8 cellular contexts compared by ENCODE assay signal in the genomic region with DNA sequence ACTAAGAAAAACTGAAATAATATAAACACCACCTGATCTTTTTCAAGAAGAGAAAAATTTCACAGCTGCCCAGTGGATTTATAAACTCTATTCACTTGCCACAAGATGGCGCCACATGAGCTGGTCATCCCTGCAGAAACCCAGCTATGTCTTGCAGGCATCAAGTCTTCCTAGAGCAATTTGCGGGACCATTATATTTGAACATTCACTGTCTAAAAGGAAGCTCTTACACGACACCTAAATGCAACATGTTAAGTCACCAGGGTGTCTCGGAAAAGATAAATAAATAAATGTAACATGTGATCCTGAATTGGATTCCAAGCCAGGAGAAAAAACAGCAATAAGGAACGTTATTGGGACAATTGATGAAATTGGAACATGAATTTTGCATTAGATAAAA. TPM values are rescaled to one million over a fixed set of nuclear protein-coding genes. Genes with fewer than 3 reads are reported as not detected.
DNase-seq lines count a peak whose midpoint lies in the region; ATAC-seq and TF ChIP-seq lines count a peak whose summit lies in the region.

No MANE protein-coding gene starts in this region.

- peak overlapping the region; percentile 79 for H3K27ac ChIP-seq in VCaP

- H3K36me3 ChIP-seq in kidney epithelial cell (ENCODE audit: control insufficient read depth, insufficient read depth, low read length): no peaks in the 10 kb centered on the region

- H3K4me3 ChIP-seq in kidney epithelial cell (ENCODE audit: low read depth, low read length): no peak overlapping the region

- no peaks in the 10 kb centered on the region for H3K27me3 ChIP-seq in kidney epithelial cell (ENCODE audit: control insufficient read depth, insufficient read depth, low read length)

- intact Hi-C loops in Right ventricle myocardium superior (cut with DNase I) (loop anchor here (10.0 kb wide), 1 partner anchor 219 kb away; no protein-coding TSS in a partner anchor), cardiac septum (cut with DNase I) (loop anchor here (10.0 kb wide), 1 partner anchor 329 kb away; no protein-coding TSS in a partner anchor)

- DNase-seq in Right ventricle myocardium superior: no peak
- no peak for DNase-seq in cardiac septum (ENCODE audit: low spot score)
- peak; percentile 82 for DNase-seq in NCI-H2196 (lab: John Stamatoyannopoulos, UW; ENCODE audit: unreplicated experiment)
- peak; percentile 61 to 87 for DNase-seq in T47D (ENCODE audit: low read depth in 1 of 2, low spot score in 1 of 2)
- DNase-seq in kidney epithelial cell (ENCODE audit: low read depth): peak; percentile 60
- peak; percentile 78 to 79 for DNase-seq in stimulated activated CD4-positive, alpha-beta T cell treated with anti-CD3 and anti-CD28 coated beads, Interleukin-2, amount 100 ng/mL, for 24 hours
- DNase-seq in mesenteric fat pad (ENCODE audit: low spot score): no peak

- peak; percentile 93 for TF ChIP-seq CTCF in VCaP (conservative IDR thresholded peaks at IDR 0.05)
- TF ChIP-seq CTCF in kidney epithelial cell (IDR thresholded peaks at IDR 0.05; ENCODE audit: insufficient read depth, low read length, poor library complexity, severe bottlenecking): peak; percentile 76

- in situ Hi-C loops in T47D (cut with HindIII; ENCODE audit: low pct_unique_long_range_greater_than_20kb, low sequenced_read_pairs): no loop called here

- ATAC-seq in Right ventricle myocardium superior (ENCODE audit: poor library complexity): peak; percentile 89

RNA-seq across cellular contexts. Expression of gene AKT2, which starts 20.3 kb away (rescaled TPM):
- total RNA-seq in Right ventricle myocardium superior (126 TPM), cardiac septum (116 TPM), kidney epithelial cell (72.3 and 73.5 TPM in 2 replicates), mesenteric fat pad (189 TPM)

RNA-seq across cellular contexts. Expression of gene C19orf47, which starts 42.8 kb away (rescaled TPM):
- 209 TPM for total RNA-seq in Right ventricle myocardium superior
- 135 TPM for total RNA-seq in cardiac septum
- 5.4 and 10.4 TPM in 2 replicates for total RNA-seq in kidney epithelial cell
- total RNA-seq in mesenteric fat pad: 13.0 TPM

RNA-seq across cellular contexts. Expression of gene PLD3, which starts 43.1 kb away (rescaled TPM):
- 159 TPM for total RNA-seq in Right ventricle myocardium superior
- 163 TPM for total RNA-seq in cardiac septum
- total RNA-seq in kidney epithelial cell: 350 and 417 TPM in 2 replicates
- 275 TPM for total RNA-seq in mesenteric fat pad

Comparison
In these comparisons a context has a peak if more than half of its experiments do, and no peak if none do; other contexts are left out.
1. DNase-seq: peak in NCI-H2196 (single experiment), T47D (2 of 2), kidney epithelial cell (single experiment) and stimulated activated CD4-positive, alpha-beta T cell treated with anti-CD3 and anti-CD28 coated beads, Interleukin-2, amount 100 ng/mL, for 24 hours (2 of 2); none in Right ventricle myocardium superior (single experiment), cardiac septum (single experiment) and mesenteric fat pad (single experiment).